9 cellular contexts compared by ENCODE assay signal in the genomic region with DNA sequence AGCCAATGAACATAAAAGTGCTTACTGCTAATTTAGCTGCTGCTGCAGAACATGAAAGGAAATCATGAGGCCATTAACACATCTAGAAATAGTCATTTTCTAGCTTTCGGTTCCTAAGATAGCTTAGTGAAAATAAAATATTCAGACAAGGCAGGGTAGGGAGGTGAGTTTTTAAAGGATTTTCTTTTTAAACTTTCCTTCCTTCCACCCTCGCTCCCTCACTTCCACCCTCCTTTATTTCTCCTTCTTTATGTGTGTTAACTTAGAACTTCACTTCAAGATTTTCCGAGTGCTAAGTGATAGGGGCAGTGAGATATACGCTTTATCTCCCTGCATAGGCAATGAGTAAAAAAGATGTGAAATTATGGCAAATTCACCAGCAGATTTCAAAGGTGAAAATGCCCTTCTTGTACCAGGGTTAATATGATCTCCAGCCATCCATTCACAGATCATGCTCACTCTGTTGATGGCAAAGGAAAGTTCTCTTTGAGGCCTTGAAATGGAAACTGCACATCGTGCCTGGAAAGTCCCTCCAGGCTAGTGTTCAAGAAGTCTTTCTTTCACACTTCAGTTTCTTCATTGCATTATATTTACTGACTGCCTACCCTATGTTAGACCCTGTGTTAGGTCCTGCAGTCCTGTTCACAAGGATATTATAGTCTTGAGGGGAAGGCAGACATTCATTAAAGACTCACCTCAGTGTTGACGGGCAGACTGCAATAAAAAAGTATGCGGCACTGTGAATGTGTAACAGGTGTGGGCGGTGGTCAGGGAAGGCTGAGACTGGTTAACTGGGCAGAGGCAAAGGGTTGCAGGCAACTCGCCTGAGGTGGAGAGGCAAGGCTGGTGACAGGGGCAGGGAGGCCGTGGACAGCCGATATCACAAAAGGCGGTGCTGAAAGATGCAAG.
DNase-seq lines count a peak whose midpoint lies in the region; ATAC-seq and TF ChIP-seq lines count a peak whose summit lies in the region.
"Had no signal": no experiment of that assay in that cellular context is flagged by ENCODE, and none has a peak within 500 bp of the region (broad histone marks: within the 10 kb centered on the region; RNA-seq: fewer than 3 reads in every experiment).

No MANE protein-coding gene starts in this region.

- no peaks in the 10 kb centered on the region for H3K36me3 Mint-ChIP-seq in endodermal cell (ENCODE audit: low read depth)

- H3K9ac ChIP-seq in endodermal cell (ENCODE audit: extremely low read depth, low read length, poor library complexity, severe bottlenecking) = no peak overlapping the region

- H3K4me1 ChIP-seq in endodermal cell (ENCODE audit: control insufficient read depth, insufficient read depth, low read length) = no peaks in the 10 kb centered on the region

- no peaks in the 10 kb centered on the region for H3K4me1 Mint-ChIP-seq in endodermal cell

- ATAC-seq in GM21381 (IDR thresholded peaks at IDR 0.05; ENCODE audit: unreplicated experiment) (peak; percentile 80), HG03460 (IDR thresholded peaks at IDR 0.05; ENCODE audit: unreplicated experiment) (peak; percentile 79)
- ATAC-seq: left lobe of liver had no signal

- no peak overlapping the region for H3K27ac ChIP-seq in endodermal cell (ENCODE audit: low read depth, low read length)

- H3K9me3 Mint-ChIP-seq in endodermal cell = no peaks in the 10 kb centered on the region

- H3K4me3 Mint-ChIP-seq in endodermal cell = no peak overlapping the region

- H3K27me3 Mint-ChIP-seq in endodermal cell (ENCODE audit: insufficient read depth) = no peaks in the 10 kb centered on the region

- H3K4me3 ChIP-seq in GM12865 (ENCODE audit: low read depth, low read length) (peak overlapping the region; percentile 47), endodermal cell (ENCODE audit: low read length) (no peak overlapping the region)

- DNase-seq in GM12865 (ENCODE audit: low read depth) (peak; percentile 87), endodermal cell (no peak), middle frontal gyrus (ENCODE audit: extremely low spot score, low spot score) (no peak), DMS53 (lab: John Stamatoyannopoulos, UW) (no peak), COLO668 (lab: John Stamatoyannopoulos, UW; ENCODE audit: unreplicated experiment) (no peak), NOMO-1 treated with dmso at 0.1 percent for 144 hours (lab: John Stamatoyannopoulos, UW; ENCODE audit: unreplicated experiment) (no peak)

- WGBS in endodermal cell (ENCODE audit: insufficient coverage in 1 of 2, insufficient read length in 1 of 2), 2 experiments = 90 to 92% methylated on average over 9 to 12 of the region's 12 CpGs

- H3K27me3 ChIP-seq in endodermal cell (ENCODE audit: control insufficient read depth, insufficient read depth, low read length, poor library complexity, severe bottlenecking) = no peaks in the 10 kb centered on the region

- peak overlapping the region; percentile 26 for H3K27ac Mint-ChIP-seq in endodermal cell

- TF ChIP-seq CTCF in GM12865 (IDR thresholded peaks at IDR 0.05; ENCODE audit: insufficient read depth, low read depth, low read length, missing control alignments) (no peak), endodermal cell (conservative IDR thresholded peaks at IDR 0.05) (no peak)

- H3K36me3 ChIP-seq in endodermal cell (ENCODE audit: control insufficient read depth, insufficient read depth, low read length) = no peaks in the 10 kb centered on the region

- H3K9me3 ChIP-seq in endodermal cell (ENCODE audit: control insufficient read depth, low read length) = no peaks in the 10 kb centered on the region
